ENCODE assay signal across 20 cellular contexts in the genomic region with DNA sequence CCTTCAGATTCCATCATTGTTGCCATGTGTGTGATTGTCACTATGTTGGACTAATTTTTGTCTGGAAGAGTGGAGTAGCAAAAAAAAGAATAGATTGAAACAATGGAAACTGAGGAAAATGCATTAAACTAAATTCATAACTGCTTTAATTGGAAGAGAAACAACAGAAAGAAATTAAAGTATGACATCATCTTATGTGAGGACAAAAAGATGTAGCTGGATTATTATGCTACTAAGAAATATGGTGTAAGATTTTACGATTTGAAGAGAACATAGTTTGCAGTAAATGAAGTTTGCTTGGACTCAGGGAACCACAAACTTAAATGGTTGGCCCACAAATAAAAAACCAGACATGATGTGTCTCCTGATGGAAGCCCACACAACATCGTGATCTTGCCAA.
DNase-seq lines count a peak whose midpoint lies in the region; ATAC-seq and TF ChIP-seq lines count a peak whose summit lies in the region.
"Had no signal": no experiment of that assay in that cellular context is flagged by ENCODE, and none has a peak within 500 bp of the region (broad histone marks: within the 10 kb centered on the region; RNA-seq: fewer than 3 reads in every experiment).

No MANE protein-coding gene starts in this region.

- DNase-seq in activated CD8-positive, alpha-beta memory T cell treated with anti-CD3 and anti-CD28 coated beads, Interleukin-2, amount 10 ng/mL, durations not matched to agents 7 days and 5 days = no peak
- DNase-seq in activated CD8-positive, alpha-beta memory T cell treated with anti-CD3 and anti-CD28 coated beads for 24 hours = no peak
- no peak for DNase-seq in CD4-positive, alpha-beta memory T cell
- no peak for DNase-seq in activated CD8-positive, alpha-beta T cell treated with anti-CD3 and anti-CD28 coated beads, Interleukin-2, amount 10 ng/mL, durations not matched to agents 7 days and 5 days
- DNase-seq in naive thymus-derived CD4-positive, alpha-beta T cell = no peak
- DNase-seq in thyroid gland (no peak), dedifferentiated amniotic fluid mesenchymal stem cell (ENCODE audit: extremely low spot score) (no peak), body of pancreas (no peak)
- DNase-seq: caudate nucleus; cortex of kidney; effector memory CD8-positive, alpha-beta T cell; H7; KBM-7; mammary epithelial cell; mucosa of descending colon; NCI-H1105; NCI-H187; SW 1271 had no signal

- H3K4me1 ChIP-seq in CD4-positive, alpha-beta memory T cell (ENCODE audit: insufficient read depth, low read length) = peaks cover 97% of the 10 kb centered on the region
- peaks cover 84 to 89% of the 10 kb centered on the region in 2 donors for H3K4me1 ChIP-seq in naive thymus-derived CD4-positive, alpha-beta T cell (ENCODE audit: control insufficient read depth in 2 of 2, insufficient read depth in 2 of 2, low read length in 2 of 2)
- no peaks in the 10 kb centered on the region for H3K4me1 ChIP-seq in thyroid gland
- peaks cover 3% of the 10 kb centered on the region for H3K4me1 ChIP-seq in body of pancreas

- H3K4me3 Mint-ChIP-seq in activated CD8-positive, alpha-beta memory T cell treated with anti-CD3 and anti-CD28 coated beads, Interleukin-2, amount 10 ng/mL, durations not matched to agents 7 days and 5 days = peak overlapping the region; percentile 14
- peak overlapping the region in 6 of 8 donors; percentile 15 to 76 (median 62) for H3K4me3 Mint-ChIP-seq in CD4-positive, alpha-beta memory T cell
- peak overlapping the region; percentile 35 for H3K4me3 Mint-ChIP-seq in activated CD8-positive, alpha-beta T cell treated with anti-CD3 and anti-CD28 coated beads, Interleukin-2, amount 10 ng/mL, durations not matched to agents 7 days and 5 days
- peak overlapping the region; percentile 7 to 68 (median 52) for H3K4me3 Mint-ChIP-seq in naive thymus-derived CD4-positive, alpha-beta T cell
- H3K4me3 Mint-ChIP-seq: stimulated activated memory B cell treated with anti-CD40 and anti-IgM and Interleukin-4, amounts not matched to agents 10 μg/mL and 1 μg/mL and 100 μg/mL, for 72 hours had no signal

- H3K9me3 ChIP-seq in CD4-positive, alpha-beta memory T cell (ENCODE audit: control insufficient read depth in 1 of 2, low read length in 2 of 2) = no peaks in the 10 kb centered on the region
- no peaks in the 10 kb centered on the region for H3K9me3 ChIP-seq in naive thymus-derived CD4-positive, alpha-beta T cell (ENCODE audit: control insufficient read depth in 2 of 3, low read length in 3 of 3)
- no peaks in the 10 kb centered on the region for H3K9me3 ChIP-seq in thyroid gland
- H3K9me3 ChIP-seq in body of pancreas = no peaks in the 10 kb centered on the region
- H3K9me3 ChIP-seq: mucosa of descending colon, suprapubic skin had no signal

- TF ChIP-seq CTCF in thyroid gland (IDR thresholded peaks at IDR 0.05) = no peak
- TF ChIP-seq CTCF in body of pancreas (IDR thresholded peaks at IDR 0.05) = no peak

- peaks cover 85% of the 10 kb centered on the region for H3K4me1 Mint-ChIP-seq in activated CD8-positive, alpha-beta memory T cell treated with anti-CD3 and anti-CD28 coated beads, Interleukin-2, amount 10 ng/mL, durations not matched to agents 7 days and 5 days
- peaks cover 61 to 71% (median 67%) of the 10 kb centered on the region in 4 donors for H3K4me1 Mint-ChIP-seq in CD4-positive, alpha-beta memory T cell
- H3K4me1 Mint-ChIP-seq in activated CD8-positive, alpha-beta T cell treated with anti-CD3 and anti-CD28 coated beads, Interleukin-2, amount 10 ng/mL, durations not matched to agents 7 days and 5 days (ENCODE audit: low read depth) = peaks cover 62% of the 10 kb centered on the region
- peaks cover 0 to 91% (median 71%) of the 10 kb centered on the region in 7 donors for H3K4me1 Mint-ChIP-seq in naive thymus-derived CD4-positive, alpha-beta T cell
- H3K4me1 Mint-ChIP-seq: stimulated activated memory B cell treated with anti-CD40 and anti-IgM and Interleukin-4, amounts not matched to agents 10 μg/mL and 1 μg/mL and 100 μg/mL, for 72 hours had no signal

- no peaks in the 10 kb centered on the region for H3K27me3 Mint-ChIP-seq in activated CD8-positive, alpha-beta memory T cell treated with anti-CD3 and anti-CD28 coated beads, Interleukin-2, amount 10 ng/mL, durations not matched to agents 7 days and 5 days
- no peaks in the 10 kb centered on the region for H3K27me3 Mint-ChIP-seq in CD4-positive, alpha-beta memory T cell
- no peaks in the 10 kb centered on the region for H3K27me3 Mint-ChIP-seq in activated CD8-positive, alpha-beta T cell treated with anti-CD3 and anti-CD28 coated beads, Interleukin-2, amount 10 ng/mL, durations not matched to agents 7 days and 5 days (ENCODE audit: low read depth)
- H3K27me3 Mint-ChIP-seq in naive thymus-derived CD4-positive, alpha-beta T cell = no peaks in the 10 kb centered on the region
- H3K27me3 Mint-ChIP-seq: effector memory CD8-positive, alpha-beta T cell had no signal

- no peak for ATAC-seq in activated CD8-positive, alpha-beta memory T cell treated with anti-CD3 and anti-CD28 coated beads, Interleukin-2, amount 10 ng/mL, durations not matched to agents 7 days and 5 days
- no peak for ATAC-seq in activated CD8-positive, alpha-beta T cell treated with anti-CD3 and anti-CD28 coated beads, Interleukin-2, amount 10 ng/mL, durations not matched to agents 7 days and 5 days
- ATAC-seq in naive thymus-derived CD4-positive, alpha-beta T cell = no peak
- ATAC-seq in body of pancreas = no peak
- ATAC-seq: mucosa of descending colon; stimulated activated memory B cell treated with anti-CD40 and anti-IgM and Interleukin-4, amounts not matched to agents 10 μg/mL and 1 μg/mL and 100 μg/mL, for 72 hours had no signal

- TF ChIP-seq POLR2A in thyroid gland (IDR thresholded peaks at IDR 0.05) = no peak
- TF ChIP-seq POLR2A in body of pancreas (IDR thresholded peaks at IDR 0.05) = no peak

- H3K9me3 Mint-ChIP-seq in activated CD8-positive, alpha-beta memory T cell treated with anti-CD3 and anti-CD28 coated beads, Interleukin-2, amount 10 ng/mL, durations not matched to agents 7 days and 5 days (ENCODE audit: low read depth) = no peaks in the 10 kb centered on the region
- no peaks in the 10 kb centered on the region for H3K9me3 Mint-ChIP-seq in CD4-positive, alpha-beta memory T cell
- no peaks in the 10 kb centered on the region for H3K9me3 Mint-ChIP-seq in activated CD8-positive, alpha-beta T cell treated with anti-CD3 and anti-CD28 coated beads, Interleukin-2, amount 10 ng/mL, durations not matched to agents 7 days and 5 days (ENCODE audit: insufficient read depth)
- H3K9me3 Mint-ChIP-seq in naive thymus-derived CD4-positive, alpha-beta T cell = no peaks in the 10 kb centered on the region
- H3K9me3 Mint-ChIP-seq: effector memory CD8-positive, alpha-beta T cell; stimulated activated memory B cell treated with anti-CD40 and anti-IgM and Interleukin-4, amounts not matched to agents 10 μg/mL and 1 μg/mL and 100 μg/mL, for 72 hours had no signal

- intact Hi-C loops in CD4-positive, alpha-beta memory T cell (cut with micrococcal nuclease) = no loop called here
- intact Hi-C loops in naive thymus-derived CD4-positive, alpha-beta T cell (cut with micrococcal nuclease) = no loop called here
- intact Hi-C loops in thyroid gland (cut with DNase I) = no loop called here
- intact Hi-C loops in body of pancreas (cut with DNase I) = no loop called here

- H3K36me3 Mint-ChIP-seq in activated CD8-positive, alpha-beta memory T cell treated with anti-CD3 and anti-CD28 coated beads, Interleukin-2, amount 10 ng/mL, durations not matched to agents 7 days and 5 days = peaks cover 53% of the 10 kb centered on the region
- H3K36me3 Mint-ChIP-seq in CD4-positive, alpha-beta memory T cell = peaks cover 20 to 40% of the 10 kb centered on the region in 2 donors
- H3K36me3 Mint-ChIP-seq in activated CD8-positive, alpha-beta T cell treated with anti-CD3 and anti-CD28 coated beads, Interleukin-2, amount 10 ng/mL, durations not matched to agents 7 days and 5 days (ENCODE audit: low read depth) = peaks cover 77% of the 10 kb centered on the region
- H3K36me3 Mint-ChIP-seq in naive thymus-derived CD4-positive, alpha-beta T cell = peaks cover 0 to 47% (median 6%) of the 10 kb centered on the region in 5 donors
- H3K36me3 Mint-ChIP-seq: stimulated activated memory B cell treated with anti-CD40 and anti-IgM and Interleukin-4, amounts not matched to agents 10 μg/mL and 1 μg/mL and 100 μg/mL, for 72 hours had no signal

- H3K4me3 ChIP-seq in CD4-positive, alpha-beta memory T cell (ENCODE audit: low read length in 2 of 2) = no peak overlapping the region
- peak overlapping the region; percentile 1 for H3K4me3 ChIP-seq in naive thymus-derived CD4-positive, alpha-beta T cell (ENCODE audit: low read length)
- no peak overlapping the region for H3K4me3 ChIP-seq in thyroid gland (replicated peaks in 1 of 3)
- no peak overlapping the region for H3K4me3 ChIP-seq in body of pancreas
- H3K4me3 ChIP-seq: mucosa of descending colon, suprapubic skin had no signal

- CTCF ChIA-PET in activated CD8-positive, alpha-beta memory T cell treated with anti-CD3 and anti-CD28 coated beads, Interleukin-2, amount 10 ng/mL, durations not matched to agents 7 days and 5 days (lab: Charles Lee) = interaction anchor here (0.7 kb wide), 1 partner anchor 332 kb away, joined by 3 read pairs; no protein-coding TSS in a partner anchor
- CTCF ChIA-PET in CD4-positive, alpha-beta memory T cell (lab: Charles Lee; ENCODE audit: partially characterized antibody) = interaction anchor here (1.0 to 1.2 kb wide), 2 partner anchors 9 to 44 kb away, joined by 3 to 4 read pairs; no protein-coding TSS in a partner anchor
- CTCF ChIA-PET in activated CD8-positive, alpha-beta T cell treated with anti-CD3 and anti-CD28 coated beads, Interleukin-2, amount 10 ng/mL, durations not matched to agents 7 days and 5 days (lab: Charles Lee) = interaction anchor here (2.9 kb wide), 1 partner anchor 13 kb away, joined by 10 read pairs; no protein-coding TSS in a partner anchor
- CTCF ChIA-PET in naive thymus-derived CD4-positive, alpha-beta T cell (lab: Charles Lee) = interaction anchor here (0.6 kb wide), 1 partner anchor 404 kb away, joined by 3 read pairs; no protein-coding TSS in a partner anchor

- peak overlapping the region; percentile 67 for H3K27ac Mint-ChIP-seq in activated CD8-positive, alpha-beta memory T cell treated with anti-CD3 and anti-CD28 coated beads, Interleukin-2, amount 10 ng/mL, durations not matched to agents 7 days and 5 days
- H3K27ac Mint-ChIP-seq in CD4-positive, alpha-beta memory T cell = peak overlapping the region in 6 of 7 donors; percentile 69 to 95 (median 84)
- H3K27ac Mint-ChIP-seq in activated CD8-positive, alpha-beta T cell treated with anti-CD3 and anti-CD28 coated beads, Interleukin-2, amount 10 ng/mL, durations not matched to agents 7 days and 5 days = peak overlapping the region; percentile 79
- H3K27ac Mint-ChIP-seq in naive thymus-derived CD4-positive, alpha-beta T cell = peak overlapping the region in 7 of 9 donors; percentile 44 to 94 (median 81)
- H3K27ac Mint-ChIP-seq: stimulated activated memory B cell treated with anti-CD40 and anti-IgM and Interleukin-4, amounts not matched to agents 10 μg/mL and 1 μg/mL and 100 μg/mL, for 72 hours had no signal

- peaks cover 4% of the 10 kb centered on the region for H3K36me3 ChIP-seq in CD4-positive, alpha-beta memory T cell (ENCODE audit: insufficient read depth, low read length)
- H3K36me3 ChIP-seq in naive thymus-derived CD4-positive, alpha-beta T cell (ENCODE audit: control insufficient read depth in 2 of 3, insufficient read depth in 3 of 3, low read length in 3 of 3) = peaks cover 0 to 2% (median 0%) of the 10 kb centered on the region in 3 experiments
- H3K36me3 ChIP-seq in thyroid gland (no peaks in the 10 kb centered on the region), body of pancreas (replicated peaks in 1 of 2; ENCODE audit: insufficient read depth in 1 of 2, low read depth in 2 of 2) (no peaks in the 10 kb centered on the region)
- H3K36me3 ChIP-seq: suprapubic skin had no signal

- H3K27ac ChIP-seq in CD4-positive, alpha-beta memory T cell (ENCODE audit: low read depth, low read length) = peak overlapping the region; percentile 21
- peak overlapping the region; percentile 53 for H3K27ac ChIP-seq in naive thymus-derived CD4-positive, alpha-beta T cell (ENCODE audit: low read depth, low read length)
- H3K27ac ChIP-seq in thyroid gland = no peak overlapping the region
- no peak overlapping the region for H3K27ac ChIP-seq in body of pancreas
- H3K27ac ChIP-seq: suprapubic skin had no signal

- H3K27me3 ChIP-seq in CD4-positive, alpha-beta memory T cell (ENCODE audit: insufficient read depth, low read length) = no peaks in the 10 kb centered on the region
- H3K27me3 ChIP-seq in naive thymus-derived CD4-positive, alpha-beta T cell (ENCODE audit: control insufficient read depth in 2 of 2, insufficient read depth in 2 of 2, low read length in 2 of 2) = no peaks in the 10 kb centered on the region
- H3K27me3 ChIP-seq in thyroid gland (no peaks in the 10 kb centered on the region), body of pancreas (no peaks in the 10 kb centered on the region)
- H3K27me3 ChIP-seq: suprapubic skin had no signal

- POLR2A ChIA-PET in CD4-positive, alpha-beta memory T cell (lab: Charles Lee; ENCODE audit: partially characterized antibody) = interaction anchor here (0.7 to 4.3 kb wide), 5 partner anchors 10 to 79 kb away, joined by 3 to 30 read pairs (median 3); a partner anchor contains a TSS
- POLR2A ChIA-PET in activated CD8-positive, alpha-beta T cell treated with anti-CD3 and anti-CD28 coated beads, Interleukin-2, amount 10 ng/mL, durations not matched to agents 7 days and 5 days (lab: Charles Lee) = interaction anchor here (0.8 to 1.6 kb wide), 3 partner anchors 12 to 64 kb away, joined by 3 to 4 read pairs (median 3); no protein-coding TSS in a partner anchor
- POLR2A ChIA-PET in naive thymus-derived CD4-positive, alpha-beta T cell (lab: Charles Lee) = interaction anchor here (0.6 to 3.0 kb wide), 8 partner anchors 10 to 379 kb away, joined by 3 to 13 read pairs (median 4); a partner anchor contains a TSS

- WGBS in thyroid gland, 2 donors = 92 to 96% methylated on average over 2 of the region's 2 CpGs
- WGBS in body of pancreas, 2 donors = 82 to 91% methylated on average over 2 of the region's 2 CpGs

Comparison
In these comparisons a context has a peak if more than half of its experiments do, and no peak if none do; other contexts are left out.
1. H3K27ac ChIP-seq: peak in CD4-positive, alpha-beta memory T cell (single experiment) and naive thymus-derived CD4-positive, alpha-beta T cell (single experiment); none in thyroid gland (0 of 3) and body of pancreas (0 of 4).
2. Peak in every context shown above with its lines, with median percentiles within 50 percentile points of each other: H3K27ac Mint-ChIP-seq and H3K4me3 Mint-ChIP-seq.